Comparison of ENCODE assay signal across 8 cellular contexts in the genomic region with DNA sequence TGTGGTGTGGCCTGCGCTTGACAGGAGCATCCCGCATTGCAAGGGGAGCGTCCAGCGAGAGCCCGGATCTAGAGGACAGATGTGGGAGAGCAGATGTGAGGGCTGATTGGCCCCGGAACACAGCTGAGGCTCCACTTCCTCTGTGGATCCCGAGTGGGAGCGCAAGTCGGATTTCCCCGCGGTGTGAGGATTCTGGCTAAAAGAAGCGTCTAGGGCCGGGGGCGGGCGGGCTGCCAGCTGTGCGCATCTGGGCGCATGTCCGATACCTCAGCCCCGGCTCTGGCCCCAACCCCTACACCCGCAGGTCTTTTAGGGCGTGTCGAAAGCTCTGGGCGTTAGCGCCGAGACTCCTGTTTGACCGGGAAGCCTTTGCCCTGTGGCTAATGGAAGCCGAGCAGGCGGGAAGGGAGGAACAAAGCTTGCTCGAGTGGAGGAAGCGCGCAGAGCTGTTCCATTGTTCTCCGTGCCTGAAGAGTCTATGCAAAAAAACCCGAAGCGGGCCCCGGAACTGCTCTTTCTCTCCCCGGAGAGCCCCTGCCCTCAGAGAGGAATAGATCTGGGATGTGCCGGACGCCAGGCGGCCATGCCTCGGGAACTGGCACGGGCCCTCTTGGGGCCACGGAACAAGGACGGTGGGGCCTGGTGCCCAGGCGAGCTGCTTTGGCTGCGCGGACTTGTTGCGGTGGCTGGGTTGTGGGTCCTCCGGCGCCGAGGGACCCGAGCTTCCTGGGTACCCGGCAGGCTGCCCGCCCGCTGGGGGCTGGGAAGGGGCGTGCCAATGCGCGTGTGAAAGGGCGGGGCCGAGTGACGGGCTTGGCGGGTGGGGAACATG.
DNase-seq lines count a peak whose midpoint lies in the region; ATAC-seq, FAIRE-seq and TF ChIP-seq lines count a peak whose summit lies in the region.

No MANE protein-coding gene starts in this region.

- no peaks in the 10 kb centered on the region for H3K4me1 Mint-ChIP-seq in CD4-positive, alpha-beta T cell (ENCODE audit: low read depth)

- H3K27me3 ChIP-seq in bronchial epithelial cell (ENCODE audit: control insufficient read depth, insufficient read depth, low read length): peaks cover 5% of the 10 kb centered on the region
- H3K27me3 ChIP-seq in small intestine (ENCODE audit: control insufficient read depth in 2 of 2, insufficient read depth in 2 of 2, low read length in 2 of 2): peaks cover 0 to 4% of the 10 kb centered on the region in 2 donors
- H3K27me3 ChIP-seq in CD4-positive, alpha-beta T cell (ENCODE audit: control insufficient read depth, insufficient read depth, low read length): peaks cover 39% of the 10 kb centered on the region

- H3K36me3 ChIP-seq in bronchial epithelial cell (ENCODE audit: control insufficient read depth, insufficient read depth, low read length) (no peaks in the 10 kb centered on the region), small intestine (ENCODE audit: control insufficient read depth in 2 of 2, insufficient read depth in 2 of 2, low read length in 2 of 2) (no peaks in the 10 kb centered on the region)

- POLR2A ChIA-PET in CD4-positive, alpha-beta T cell (lab: Charles Lee): no interaction called here

- FAIRE-seq in bronchial epithelial cell (lab: Jason Lieb, UNC) (no peak), small intestine (lab: Jason Lieb, UNC) (no peak)

- CTCF ChIA-PET in CD4-positive, alpha-beta T cell (lab: Charles Lee): no interaction called here

- H3K36me3 Mint-ChIP-seq in CD4-positive, alpha-beta T cell (ENCODE audit: low read depth): no peaks in the 10 kb centered on the region

- H3K9me3 Mint-ChIP-seq in CD4-positive, alpha-beta T cell: no peaks in the 10 kb centered on the region

- peak; percentile 1 for TF ChIP-seq CTCF in bronchial epithelial cell (IDR thresholded peaks at IDR 0.05; ENCODE audit: insufficient read depth, low read length, severe bottlenecking)
- TF ChIP-seq CTCF in CD4-positive, alpha-beta T cell (IDR thresholded peaks at IDR 0.05): no peak

- WGBS in small intestine, 3 donors: 4 to 13% (median 9%) methylated on average over 58 to 61 of the region's 61 CpGs

- intact Hi-C loops in CD4-positive, alpha-beta T cell (cut with DNase I, micrococcal nuclease): no loop called here

- peaks cover 37% of the 10 kb centered on the region for H3K27me3 Mint-ChIP-seq in CD4-positive, alpha-beta T cell

- H3K4me1 ChIP-seq in small intestine (ENCODE audit: control insufficient read depth in 2 of 2, insufficient read depth in 1 of 2, low read depth in 1 of 2, low read length in 1 of 2): peaks cover 4% of the 10 kb centered on the region in 2 donors

- H3K4me3 ChIP-seq in bronchial epithelial cell (ENCODE audit: low read depth, low read length): peak overlapping the region; percentile 50
- peak overlapping the region; percentile 38 to 41 for H3K4me3 ChIP-seq in small intestine (ENCODE audit: low read depth in 1 of 2, low read length in 2 of 2)

- H3K4me3 Mint-ChIP-seq in CD4-positive, alpha-beta T cell: no peak overlapping the region

- no peaks in the 10 kb centered on the region for H3K9me3 ChIP-seq in small intestine (ENCODE audit: control insufficient read depth, low read depth)
- no peaks in the 10 kb centered on the region for H3K9me3 ChIP-seq in CD4-positive, alpha-beta T cell (ENCODE audit: control insufficient read depth, low read length)

- no peak for ATAC-seq in GM21717 (IDR thresholded peaks at IDR 0.05; ENCODE audit: unreplicated experiment)
- no peak for ATAC-seq in CD4-positive, alpha-beta T cell (ENCODE audit: poor library complexity)

- H3K27ac Mint-ChIP-seq in CD4-positive, alpha-beta T cell: no peak overlapping the region

- DNase-seq in Daoy (ENCODE audit: low read depth): peak; percentile 85
- DNase-seq in NCI-H2171 treated with DMSO at 0.1 percent for 48 hours (lab: John Stamatoyannopoulos, UW): peak; percentile 78
- peak; percentile 64 for DNase-seq in bronchial epithelial cell (ENCODE audit: low read depth)
- peak; percentile 79 for DNase-seq in iPS-NIHi7 (ENCODE audit: extremely low spot score)
- peak; percentile 80 for DNase-seq in small intestine
- DNase-seq in effector CD4-positive, alpha-beta T cell: no peak
- DNase-seq in CD4-positive, alpha-beta T cell: no peak

- peak overlapping the region in 1 of 2 donors; percentile 64 for H3K27ac ChIP-seq in small intestine (ENCODE audit: low read depth in 1 of 2, low read length in 1 of 2)
- no peak overlapping the region for H3K27ac ChIP-seq in CD4-positive, alpha-beta T cell (ENCODE audit: low read depth, low read length)

Comparison
In these comparisons a context has a peak if more than half of its experiments do, and no peak if none do; other contexts are left out.
1. DNase-seq: peak in Daoy (single experiment), NCI-H2171 treated with DMSO at 0.1 percent for 48 hours (single experiment), bronchial epithelial cell (single experiment), iPS-NIHi7 (single experiment) and small intestine (single experiment); none in effector CD4-positive, alpha-beta T cell (single experiment) and CD4-positive, alpha-beta T cell (0 of 10).